31 cellular contexts compared by ENCODE assay signal in the genomic region with DNA sequence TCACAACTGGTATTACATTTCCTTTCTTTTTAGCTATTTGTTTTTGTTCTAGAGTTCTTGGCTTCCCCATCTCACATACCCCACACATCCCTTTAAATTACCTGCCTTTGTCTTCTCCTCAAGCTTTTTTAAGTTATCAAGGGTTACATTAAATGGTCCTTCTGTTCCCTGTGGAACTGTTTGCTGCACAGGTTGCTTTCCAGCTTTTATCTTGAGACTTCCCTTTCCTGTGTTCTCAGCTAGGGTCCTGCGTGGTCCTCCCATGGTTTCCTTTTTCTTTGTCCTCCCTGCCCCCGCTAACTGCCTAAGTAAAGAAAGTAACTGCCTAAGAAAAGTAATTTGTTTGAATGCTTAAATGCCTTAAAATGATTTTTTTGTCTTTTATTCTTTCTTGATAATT.
"Had no signal": no experiment of that assay in that cellular context is flagged by ENCODE, and none has a peak within 500 bp of the region (broad histone marks: within the 10 kb centered on the region; RNA-seq: fewer than 3 reads in every experiment).

No MANE protein-coding gene starts in this region.

- DNase-seq: activated B cell treated with CpG ODN at 0.5 μM for 24 hours; activated CD4-positive, alpha-beta memory T cell treated with anti-CD3 and anti-CD28 coated beads for 36 hours; activated CD4-positive, alpha-beta T cell treated with anti-CD3 and anti-CD28 coated beads for 48 hours; activated CD4-positive, alpha-beta T cell treated with anti-CD3 and anti-CD28 coated beads, Interleukin-2, amount 50 U/mL, for 1 hour; activated CD8-positive, alpha-beta memory T cell treated with anti-CD3 and anti-CD28 coated beads, Interleukin-2, amount 10 ng/mL, durations not matched to agents 7 days and 5 days; activated CD8-positive, alpha-beta memory T cell treated with anti-CD3 and anti-CD28 coated beads, Interleukin-2, amount 50 U/mL, for 4 hours; activated CD8-positive, alpha-beta T cell treated with anti-CD3 and anti-CD28 coated beads, Interleukin-2, amount 10 ng/mL, durations not matched to agents 7 days and 5 days; activated effector memory CD4-positive, alpha-beta T cell treated with anti-CD3 and anti-CD28 coated beads, Interleukin-2, amount 50 U/mL, for 16 hours; activated naive CD4-positive, alpha-beta T cell treated with anti-CD3 and anti-CD28 coated beads for 36 hours; activated naive CD8-positive, alpha-beta T cell treated with anti-CD3 and anti-CD28 coated beads for 36 hours; activated naive CD8-positive, alpha-beta T cell treated with anti-CD3 and anti-CD28 coated beads, Interleukin-2, amount 50 U/mL, for 24 hours; activated T-cell treated with anti-CD3 and anti-CD28 coated beads, Interleukin-2, amount 50 U/mL, for 1 hour; activated T-cell treated with anti-CD3 and anti-CD28 coated beads, Interleukin-2, amount 50 U/mL, for 48 hours; adrenal gland; amygdala; aorta; body of pancreas; caudate nucleus; cortex of kidney; effector CD8-positive, alpha-beta T cell; erythroblast; foreskin keratinocyte; gastrocnemius medialis; heart right ventricle; T-helper 2 cell; WERI-Rb-1 had no signal

- H3K4me3 ChIP-seq: adrenal gland, body of pancreas, esophagus muscularis mucosa, gastrocnemius medialis, heart right ventricle had no signal

- H3K4me1 ChIP-seq: adrenal gland, body of pancreas, esophagus muscularis mucosa, foreskin keratinocyte, gastrocnemius medialis had no signal

- ATAC-seq: activated CD4-positive, CD25-positive, alpha-beta regulatory T cell treated with anti-CD3 and anti-CD28 coated beads, Interleukin-2, amount 50 U/mL, for 24 hours; activated CD8-positive, alpha-beta memory T cell treated with anti-CD3 and anti-CD28 coated beads, Interleukin-2, amount 10 ng/mL, durations not matched to agents 7 days and 5 days; activated CD8-positive, alpha-beta T cell treated with anti-CD3 and anti-CD28 coated beads, Interleukin-2, amount 10 ng/mL, durations not matched to agents 7 days and 5 days; activated naive CD8-positive, alpha-beta T cell treated with anti-CD3 and anti-CD28 coated beads, Interleukin-2, amount 50 U/mL, for 24 hours; body of pancreas; foreskin keratinocyte; gastrocnemius medialis had no signal

- H3K36me3 ChIP-seq: adrenal gland had no signal

- H3K27ac ChIP-seq: adrenal gland, body of pancreas, esophagus muscularis mucosa, foreskin keratinocyte, gastrocnemius medialis, heart right ventricle, WERI-Rb-1 had no signal

- FAIRE-seq: colon, endometrium, TTC549 had no signal

- H3K9me3 ChIP-seq: adrenal gland, body of pancreas, esophagus muscularis mucosa, gastrocnemius medialis had no signal

- H3K27me3 ChIP-seq: adrenal gland, body of pancreas, esophagus muscularis mucosa, foreskin keratinocyte, gastrocnemius medialis, heart right ventricle had no signal
